Comparison of ENCODE assay signal across 17 cellular contexts in genomic region chr2:46188041-46188715, GRCh38.
A peak's percentile ranks its signal among the peaks of the same experiment; 100 is the strongest.
DNase-seq lines count a peak whose midpoint lies in the region; ATAC-seq and TF ChIP-seq lines count a peak whose summit lies in the region.
"Had no signal": no experiment of that assay in that cellular context is flagged by ENCODE, and none has a peak within 500 bp of the region (broad histone marks: within the 10 kb centered on the region; RNA-seq: fewer than 3 reads in every experiment).

No MANE protein-coding gene starts in this region.

- POLR2A ChIA-PET in IMR-90 (lab: Charles Lee; ENCODE audit: unreplicated experiment), result no interaction called here
- POLR2A ChIA-PET in T-cell (lab: Charles Lee), result no interaction called here
- POLR2A ChIA-PET in HEK293T (lab: Yijun Ruan, JAX), result no interaction called here

- H3K9me3 Mint-ChIP-seq in T-cell, result no peaks in the 10 kb centered on the region
- H3K9me3 Mint-ChIP-seq: CD4-positive, CD25-positive, alpha-beta regulatory T cell; naive thymus-derived CD4-positive, alpha-beta T cell; stimulated activated effector memory CD8-positive, alpha-beta T cell treated with anti-CD3 and anti-CD28 coated beads, Interleukin-12 subunit alpha, Interleukin-12 subunit beta, amount 100 ng/mL, for 72 hours had no signal

- H3K4me1 Mint-ChIP-seq in T-cell, result peaks cover 10 to 12% (median 11%) of the 10 kb centered on the region in 3 donors

- peak overlapping the region in 1 of 2 donors; percentile 44 for H3K27ac Mint-ChIP-seq in T-cell

- H3K56ac ChIP-seq in IMR-90 (ENCODE audit: extremely low read depth, insufficient read depth, low read length), result no peak overlapping the region

- TF ChIP-seq RAD21 in IMR-90 (IDR thresholded peaks at IDR 0.05; ENCODE audit: low read length), result no peak

- no peaks in the 10 kb centered on the region for H4K20me1 ChIP-seq in IMR-90 (ENCODE audit: insufficient read depth, low read length)

- 0 out of 2 replicates have a peak overlapping the region, but pooled peaks have one; percentile 40 for H3K23ac ChIP-seq in IMR-90 (ENCODE audit: low read depth, low read length)

- peaks cover 2% of the 10 kb centered on the region; the same call in 1 of the 2 replicates for H3K4me1 ChIP-seq in IMR-90 (ENCODE audit: control insufficient read depth, insufficient read depth, low read length)
- H3K4me1 ChIP-seq in right atrium auricular region, result peaks cover 0 to 20% of the 10 kb centered on the region in 2 donors
- peaks cover 0 to 25% (median 12%) of the 10 kb centered on the region in 6 donors for H3K4me1 ChIP-seq in spleen

- H4K91ac ChIP-seq in IMR-90 (ENCODE audit: insufficient read depth, low read depth, low read length), result no peak overlapping the region

- no peak overlapping the region for H2BK120ac ChIP-seq in IMR-90 (ENCODE audit: low read depth, low read length)

- H3K4me3 Mint-ChIP-seq in T-cell, result peak overlapping the region in 2 of 3 donors; percentile 22 to 52

- H3K9me3 ChIP-seq in IMR-90 (ENCODE audit: control insufficient read depth, insufficient read depth, low read length) (no peaks in the 10 kb centered on the region), right atrium auricular region (no peaks in the 10 kb centered on the region), spleen (no peaks in the 10 kb centered on the region)

- peak overlapping the region; percentile 71 for H2AK9ac ChIP-seq in IMR-90 (replicated peaks; ENCODE audit: low read depth, low read length, poor library complexity)

- H2BK15ac ChIP-seq in IMR-90 (ENCODE audit: low read depth, low read length), result no peak overlapping the region

- no peak overlapping the region for H3K14ac ChIP-seq in IMR-90 (replicated peaks; ENCODE audit: low read depth, low read length)

- TF ChIP-seq CTCF in IMR-90 (conservative IDR thresholded peaks at IDR 0.05; ENCODE audit: low read depth, low read length) (no peak), right atrium auricular region (IDR thresholded peaks at IDR 0.05) (no peak), spleen (IDR thresholded peaks at IDR 0.05 in 8 of 11, conservative IDR thresholded peaks at IDR 0.05 in 3 of 11) (no peak)

- DNase-seq in IMR-90 (no peak), T-cell (no peak), right atrium auricular region (ENCODE audit: low spot score) (peak; percentile 57), spleen (no peak), HUDEP-2 (lab: John Stamatoyannopoulos, UW; ENCODE audit: unreplicated experiment in 76 of 76) (no peak), HEK293T (ENCODE audit: extremely low spot score) (no peak), GF-D8 (lab: John Stamatoyannopoulos, UW) (no peak)
- DNase-seq: activated CD4-positive, alpha-beta T cell treated with anti-CD3 and anti-CD28 coated beads, Interleukin-2, amount 50 U/mL, for 4 hours; effector memory CD4-positive, alpha-beta T cell; NCI-H2029 treated with DMSO at 0.1 percent for 48 hours; NCI-H82; stimulated activated CD4-positive, alpha-beta T cell treated with anti-CD3 and anti-CD28 coated beads, Interleukin-4, amount 100 ng/mL, for 4 hours; T-helper 9 cell had no signal

- H3K27me3 ChIP-seq in IMR-90 (ENCODE audit: control insufficient read depth, insufficient read depth, low read length) (no peaks in the 10 kb centered on the region), right atrium auricular region (no peaks in the 10 kb centered on the region), spleen (replicated peaks in 1 of 7) (no peaks in the 10 kb centered on the region)

- in situ Hi-C loops in IMR-90 (cut with MboI; ENCODE audit: low sequenced_read_pairs), result no loop called here

- dilution Hi-C loops in IMR-90 (cut with HindIII; ENCODE audit: low sequenced_read_pairs, unreplicated experiment), result no loop called here

- CTCF ChIA-PET in IMR-90 (lab: Yijun Ruan, JAX), result interaction anchor here (0.6 kb wide), 1 partner anchor 17 kb away, joined by 3 read pairs; no protein-coding TSS in a partner anchor
- CTCF ChIA-PET in T-cell (lab: Charles Lee), result no interaction called here
- CTCF ChIA-PET in HEK293T (lab: Yijun Ruan, JAX), result no interaction called here

- H3K9ac ChIP-seq in IMR-90 (ENCODE audit: low read depth, low read length), result no peak overlapping the region

- no peak overlapping the region for H2BK5ac ChIP-seq in IMR-90 (ENCODE audit: low read depth, low read length, poor library complexity, severe bottlenecking)

- no peak overlapping the region for H3K18ac ChIP-seq in IMR-90 (ENCODE audit: low read depth, low read length)

- peaks cover 3% of the 10 kb centered on the region for H3K36me3 Mint-ChIP-seq in T-cell

- TF ChIP-seq POLR2A in IMR-90 (IDR thresholded peaks at IDR 0.05; ENCODE audit: low read depth, low read length), result no peak
- no peak for TF ChIP-seq POLR2A in spleen (IDR thresholded peaks at IDR 0.05)

- no peak overlapping the region; a peak in 1 of 4 replicates for H4K8ac ChIP-seq in IMR-90 (ENCODE audit: low read depth in 2 of 2, low read length in 2 of 2)

- intact Hi-C loops in IMR-90 (cut with micrococcal nuclease) (no loop called here), spleen (cut with DNase I; ENCODE audit: low total_unique reads) (no loop called here)

- ATAC-seq in IMR-90 (ENCODE audit: low read depth) (no peak), T-cell (replicated peaks in 1 of 4) (no peak), HG03571 (IDR thresholded peaks at IDR 0.05; ENCODE audit: unreplicated experiment) (no peak)

- no TSS peak for BruUV-seq in IMR-90 (replicated peaks; lab: Mats Ljungman, UMichigan)

- no peak overlapping the region for H3K4me2 ChIP-seq in IMR-90 (ENCODE audit: low read depth, low read length)

- no peak overlapping the region for H4K5ac ChIP-seq in IMR-90 (ENCODE audit: low read depth, low read length)

- peaks cover 6% of the 10 kb centered on the region; the same call in 1 of the 2 replicates for H3K9me1 ChIP-seq in IMR-90 (ENCODE audit: insufficient read depth, low read length)

- H3K4ac ChIP-seq in IMR-90 (ENCODE audit: low read depth, low read length), result 0 out of 2 replicates have a peak overlapping the region, but pooled peaks have one; percentile 4

- peaks cover 6% of the 10 kb centered on the region; the same call in 1 of the 2 replicates for H3K36me3 ChIP-seq in IMR-90 (ENCODE audit: control insufficient read depth, insufficient read depth, low read length)
- peaks cover 8% of the 10 kb centered on the region for H3K36me3 ChIP-seq in right atrium auricular region
- H3K36me3 ChIP-seq in spleen, result peaks cover 0 to 14% (median 6%) of the 10 kb centered on the region in 6 donors

- WGBS in IMR-90 (ENCODE audit: extremely low coverage in 2 of 2, insufficient read length in 1 of 2), 2 experiments, result 71% methylated on average over 2 of the region's 7 CpGs; no CpG with 5 or more reads in 1 of the 2 experiments
- 85 to 92% (median 88%) methylated on average over 7 of the region's 7 CpGs for WGBS in spleen, 5 donors

- no peak overlapping the region for H2AFZ ChIP-seq in IMR-90 (replicated peaks; ENCODE audit: low read length, poor library complexity)

- H2AK5ac ChIP-seq in IMR-90 (ENCODE audit: low read depth, low read length), result 0 out of 2 replicates have a peak overlapping the region, but pooled peaks have one; percentile 11

- no peaks in the 10 kb centered on the region for H3K79me1 ChIP-seq in IMR-90 (ENCODE audit: low read depth in 1 of 2, low read length in 2 of 2)

- H3K4me3 ChIP-seq in IMR-90 (ENCODE audit: insufficient read depth, low read depth, low read length), result no peak overlapping the region
- H3K4me3 ChIP-seq in right atrium auricular region, result no peak overlapping the region
- no peak overlapping the region for H3K4me3 ChIP-seq in spleen

- H2BK20ac ChIP-seq in IMR-90 (ENCODE audit: low read depth, low read length), result no peak overlapping the region

- no peaks in the 10 kb centered on the region for H3K27me3 Mint-ChIP-seq in T-cell
- H3K27me3 Mint-ChIP-seq: CD4-positive, CD25-positive, alpha-beta regulatory T cell had no signal

- H3K27ac ChIP-seq in IMR-90 (ENCODE audit: insufficient read depth, low read length), result no peak overlapping the region
- H3K27ac ChIP-seq in right atrium auricular region, result peak overlapping the region in 1 of 2 donors; percentile 62
- peak overlapping the region in 7 of 8 donors; percentile 39 to 86 (median 80) for H3K27ac ChIP-seq in spleen

TF ChIP-seq in IMR-90, 13 proteins besides CTCF, POLR2A, EP300 and RAD21:
- TF ChIP-seq NFE2L2 (IDR thresholded peaks at IDR 0.05; ENCODE audit: low read depth, low read length) (no peak), USF2 (IDR thresholded peaks at IDR 0.05; ENCODE audit: low read depth, low read length) (no peak)

TF ChIP-seq in HEK293T, 16 proteins besides CTCF, POLR2A, EP300 and RAD21:
- TF ChIP-seq NFRKB (IDR thresholded peaks at IDR 0.05) (no peak), HDGF (IDR thresholded peaks at IDR 0.05; ENCODE audit: borderline replicate concordance) (no peak)
